20 cellular contexts compared by ENCODE assay signal in genomic region chr2:207111757-207112156, GRCh38. TPM values are rescaled to one million over a fixed set of nuclear protein-coding genes. Genes with fewer than 3 reads are reported as not detected.
A peak's percentile ranks its signal among the peaks of the same experiment; 100 is the strongest.
DNase-seq lines count a peak whose midpoint lies in the region; ATAC-seq and TF ChIP-seq lines count a peak whose summit lies in the region.
"Had no signal": no experiment of that assay in that cellular context is flagged by ENCODE, and none has a peak within 500 bp of the region (broad histone marks: within the 10 kb centered on the region; RNA-seq: fewer than 3 reads in every experiment).

No MANE protein-coding gene starts in this region.

- H3F3A ChIP-seq in SK-N-SH (replicated peaks; ENCODE audit: insufficient read depth): peaks cover 10% of the 10 kb centered on the region

- no peak overlapping the region for H3K9ac ChIP-seq in SK-N-SH

- no peak overlapping the region for H2AFZ ChIP-seq in SK-N-SH (ENCODE audit: low read depth)

- H3K79me2 ChIP-seq in SK-N-SH (ENCODE audit: insufficient read depth): peaks cover 99% of the 10 kb centered on the region

- H3K9me3 Mint-ChIP-seq in stimulated activated naive CD8-positive, alpha-beta T cell treated with anti-CD3 and anti-CD28 coated beads, Interleukin-15, amount 100 ng/mL, for 72 hours: no peaks in the 10 kb centered on the region
- H3K9me3 Mint-ChIP-seq in immature natural killer cell: no peaks in the 10 kb centered on the region
- H3K9me3 Mint-ChIP-seq in nephron progenitor cell: no peaks in the 10 kb centered on the region
- H3K9me3 Mint-ChIP-seq: CD4-positive, alpha-beta memory T cell had no signal

- TF ChIP-seq CTCF in nephron progenitor cell (IDR thresholded peaks at IDR 0.05) (no peak), SK-N-SH (IDR thresholded peaks at IDR 0.05) (no peak)

- no peaks in the 10 kb centered on the region for H3K9me3 ChIP-seq in SK-N-SH

- H3K36me3 ChIP-seq in SK-N-SH (replicated peaks in 1 of 2; ENCODE audit: control insufficient read depth in 1 of 2, insufficient read depth in 2 of 2, low read length in 1 of 2): peaks cover 21 to 50% of the 10 kb centered on the region in 2 experiments

- H3K36me3 Mint-ChIP-seq in immature natural killer cell (peaks cover 0 to 6% (median 3%) of the 10 kb centered on the region in 3 donors), nephron progenitor cell (ENCODE audit: low read depth) (peaks cover 13% of the 10 kb centered on the region)

- peaks cover 96% of the 10 kb centered on the region for H4K20me1 ChIP-seq in SK-N-SH (ENCODE audit: insufficient read depth)

- TF ChIP-seq RAD21 in SK-N-SH (IDR thresholded peaks at IDR 0.05; ENCODE audit: low read length): no peak

- no peak overlapping the region for H3K4me3 Mint-ChIP-seq in stimulated activated naive CD8-positive, alpha-beta T cell treated with anti-CD3 and anti-CD28 coated beads, Interleukin-15, amount 100 ng/mL, for 72 hours
- H3K4me3 Mint-ChIP-seq in immature natural killer cell (peak overlapping the region in 2 of 5 donors; percentile 8 to 18), nephron progenitor cell (no peak overlapping the region)
- H3K4me3 Mint-ChIP-seq: B cell; CD4-positive, alpha-beta memory T cell had no signal

- no peak overlapping the region for H3K4me3 ChIP-seq in SK-N-SH (ENCODE audit: low read depth in 2 of 2, low read length in 1 of 2)
- H3K4me3 ChIP-seq: GM12878, K562 had no signal

- H3K4me2 ChIP-seq in SK-N-SH: no peak overlapping the region

- no peaks in the 10 kb centered on the region for H3K27me3 ChIP-seq in SK-N-SH (ENCODE audit: insufficient read depth)

- H3K4me1 Mint-ChIP-seq in stimulated activated naive CD8-positive, alpha-beta T cell treated with anti-CD3 and anti-CD28 coated beads, Interleukin-15, amount 100 ng/mL, for 72 hours: peaks cover 61% of the 10 kb centered on the region
- H3K4me1 Mint-ChIP-seq in immature natural killer cell: peaks cover 46 to 83% of the 10 kb centered on the region in 2 donors
- H3K4me1 Mint-ChIP-seq in nephron progenitor cell: peaks cover 55% of the 10 kb centered on the region

- TF ChIP-seq EP300 in SK-N-SH (IDR thresholded peaks at IDR 0.05; ENCODE audit: borderline replicate concordance in 1 of 2, low read depth in 1 of 2, low read length in 1 of 2): no peak

- CTCF ChIA-PET in SK-N-SH (lab: Yijun Ruan, JAX): interaction anchor here (1.3 to 2.0 kb wide), 2 partner anchors 45 to 362 kb away, joined by 3 to 6 read pairs; no protein-coding TSS in a partner anchor

- DNase-seq in stimulated activated naive CD8-positive, alpha-beta T cell treated with anti-CD3 and anti-CD28 coated beads, Interleukin-15, amount 100 ng/mL, for 72 hours: no peak
- DNase-seq in stimulated activated naive CD8-positive, alpha-beta T cell treated with anti-CD3 and anti-CD28 coated beads, Interleukin-15, Interleukin-2, amounts not matched to agents 100 U/mL and 50 U/mL, for 24 hours: no peak
- DNase-seq in immature natural killer cell (peak in 1 of 3 donors; percentile 1), nephron progenitor cell (no peak), iPS-NIHi7 (ENCODE audit: extremely low spot score) (no peak), mucosa of gallbladder (ENCODE audit: low spot score) (no peak), SK-N-SH (no peak)
- DNase-seq: CD4-positive, alpha-beta memory T cell; DMS53; EL; HCEC 1CT; NCI-H1105; NCI-H2081 treated with DMSO at 0.1 percent for 48 hours; NCI-H82; RPMI8226; SHP77 treated with DMSO at 0.1 percent for 48 hours had no signal

- 73% methylated on average over 4 of the region's 4 CpGs for WGBS in SK-N-SH (ENCODE audit: low lambda C conversion rate)

- H3K9me2 ChIP-seq in SK-N-SH: no peaks in the 10 kb centered on the region

- H3K27ac Mint-ChIP-seq in stimulated activated naive CD8-positive, alpha-beta T cell treated with anti-CD3 and anti-CD28 coated beads, Interleukin-15, amount 100 ng/mL, for 72 hours: peak overlapping the region; percentile 34 to 36
- H3K27ac Mint-ChIP-seq in immature natural killer cell (peak overlapping the region in 4 of 6 donors; percentile 14 to 64 (median 58)), nephron progenitor cell (peak overlapping the region; percentile 29)
- H3K27ac Mint-ChIP-seq: B cell had no signal

- peaks cover 0 to 66% of the 10 kb centered on the region in 2 experiments; a peak in 3 of 4 replicates for H3K4me1 ChIP-seq in SK-N-SH (ENCODE audit: control insufficient read depth in 1 of 2, insufficient read depth in 2 of 2, low read depth in 1 of 2, low read length in 1 of 2)

- no peak for ATAC-seq in stimulated activated naive CD8-positive, alpha-beta T cell treated with anti-CD3 and anti-CD28 coated beads, Interleukin-15, amount 100 ng/mL, for 72 hours
- no peak for ATAC-seq in stimulated activated naive CD8-positive, alpha-beta T cell treated with anti-CD3 and anti-CD28 coated beads, Interleukin-15, Interleukin-2, amounts not matched to agents 100 U/mL and 50 U/mL, for 24 hours
- no peak for ATAC-seq in HG03432 (IDR thresholded peaks at IDR 0.05; ENCODE audit: unreplicated experiment)
- ATAC-seq: GM12878, K562 had no signal

- POLR2A ChIA-PET in SK-N-SH (lab: Yijun Ruan, JAX): interaction anchor here (0.6 kb wide), 1 partner anchor 49 kb away, joined by 3 read pairs; no protein-coding TSS in a partner anchor

- H3K27ac ChIP-seq in SK-N-SH (ENCODE audit: low read depth in 2 of 2, low read length in 1 of 2): peak overlapping the region in 1 of 2 experiments; percentile 87; a peak in 2 of 4 replicates

- H3K27me3 Mint-ChIP-seq in stimulated activated naive CD8-positive, alpha-beta T cell treated with anti-CD3 and anti-CD28 coated beads, Interleukin-15, amount 100 ng/mL, for 72 hours: no peaks in the 10 kb centered on the region
- H3K27me3 Mint-ChIP-seq in immature natural killer cell (ENCODE audit: low read depth in 3 of 3) (no peaks in the 10 kb centered on the region), nephron progenitor cell (ENCODE audit: low read depth, poor library complexity) (no peaks in the 10 kb centered on the region)
- H3K27me3 Mint-ChIP-seq: B cell; CD4-positive, alpha-beta memory T cell had no signal

TF ChIP-seq in SK-N-SH, 30 proteins besides CTCF, POLR2A, EP300 and RAD21:
- TF ChIP-seq GABPA (IDR thresholded peaks at IDR 0.05; ENCODE audit: low read depth): no peak

RNA-seq across cellular contexts. Expression of gene KLF7, which starts 54.0 kb away (rescaled TPM):
- polyA plus RNA-seq in immature natural killer cell: 10 to 100 TPM in 1 of 3 donors, 1 to 10 TPM in 2; 3.5 to 10.2 (median 6.7) TPM
- total RNA-seq in mucosa of gallbladder: 32.8 TPM
- polyA plus RNA-seq in SK-N-SH (2012; rRNA removed): 7.5 and 12.8 TPM in 2 replicates
- 4.9 and 5.2 TPM in 2 replicates for polyA plus RNA-seq in SK-N-SH (2012; cell fraction: cytosol; rRNA removed)
- polyA plus RNA-seq in SK-N-SH (2012; cell fraction: nucleus; rRNA removed): 12.9 and 16.8 TPM in 2 replicates
